1 cellular context compared by ENCODE assay signal in genomic region chr20:25057234-25058050, GRCh38.
TF ChIP-seq lines count a peak whose summit lies in the region.

No MANE protein-coding gene starts in this region.

TF ChIP-seq in HepG2, 621 proteins besides CTCF, POLR2A, EP300 and RAD21 (continued from another document and continues in another):
- TF ChIP-seq, protein P1, sequence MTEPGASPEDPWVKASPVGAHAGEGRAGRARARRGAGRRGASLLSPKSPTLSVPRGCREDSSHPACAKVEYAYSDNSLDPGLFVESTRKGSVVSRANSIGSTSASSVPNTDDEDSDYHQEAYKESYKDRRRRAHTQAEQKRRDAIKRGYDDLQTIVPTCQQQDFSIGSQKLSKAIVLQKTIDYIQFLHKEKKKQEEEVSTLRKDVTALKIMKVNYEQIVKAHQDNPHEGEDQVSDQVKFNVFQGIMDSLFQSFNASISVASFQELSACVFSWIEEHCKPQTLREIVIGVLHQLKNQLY (CRISPR knock-in tag; IDR thresholded peaks at IDR 0.05) = 0 out of 2 replicates have a peak, but pooled peaks have one; percentile 20
- TF ChIP-seq ZNF577 (CRISPR knock-in tag; IDR thresholded peaks at IDR 0.05; ENCODE audit: borderline replicate concordance, low read depth) = no peak; the same call in 1 of the 2 replicates
- TF ChIP-seq, protein P2, sequence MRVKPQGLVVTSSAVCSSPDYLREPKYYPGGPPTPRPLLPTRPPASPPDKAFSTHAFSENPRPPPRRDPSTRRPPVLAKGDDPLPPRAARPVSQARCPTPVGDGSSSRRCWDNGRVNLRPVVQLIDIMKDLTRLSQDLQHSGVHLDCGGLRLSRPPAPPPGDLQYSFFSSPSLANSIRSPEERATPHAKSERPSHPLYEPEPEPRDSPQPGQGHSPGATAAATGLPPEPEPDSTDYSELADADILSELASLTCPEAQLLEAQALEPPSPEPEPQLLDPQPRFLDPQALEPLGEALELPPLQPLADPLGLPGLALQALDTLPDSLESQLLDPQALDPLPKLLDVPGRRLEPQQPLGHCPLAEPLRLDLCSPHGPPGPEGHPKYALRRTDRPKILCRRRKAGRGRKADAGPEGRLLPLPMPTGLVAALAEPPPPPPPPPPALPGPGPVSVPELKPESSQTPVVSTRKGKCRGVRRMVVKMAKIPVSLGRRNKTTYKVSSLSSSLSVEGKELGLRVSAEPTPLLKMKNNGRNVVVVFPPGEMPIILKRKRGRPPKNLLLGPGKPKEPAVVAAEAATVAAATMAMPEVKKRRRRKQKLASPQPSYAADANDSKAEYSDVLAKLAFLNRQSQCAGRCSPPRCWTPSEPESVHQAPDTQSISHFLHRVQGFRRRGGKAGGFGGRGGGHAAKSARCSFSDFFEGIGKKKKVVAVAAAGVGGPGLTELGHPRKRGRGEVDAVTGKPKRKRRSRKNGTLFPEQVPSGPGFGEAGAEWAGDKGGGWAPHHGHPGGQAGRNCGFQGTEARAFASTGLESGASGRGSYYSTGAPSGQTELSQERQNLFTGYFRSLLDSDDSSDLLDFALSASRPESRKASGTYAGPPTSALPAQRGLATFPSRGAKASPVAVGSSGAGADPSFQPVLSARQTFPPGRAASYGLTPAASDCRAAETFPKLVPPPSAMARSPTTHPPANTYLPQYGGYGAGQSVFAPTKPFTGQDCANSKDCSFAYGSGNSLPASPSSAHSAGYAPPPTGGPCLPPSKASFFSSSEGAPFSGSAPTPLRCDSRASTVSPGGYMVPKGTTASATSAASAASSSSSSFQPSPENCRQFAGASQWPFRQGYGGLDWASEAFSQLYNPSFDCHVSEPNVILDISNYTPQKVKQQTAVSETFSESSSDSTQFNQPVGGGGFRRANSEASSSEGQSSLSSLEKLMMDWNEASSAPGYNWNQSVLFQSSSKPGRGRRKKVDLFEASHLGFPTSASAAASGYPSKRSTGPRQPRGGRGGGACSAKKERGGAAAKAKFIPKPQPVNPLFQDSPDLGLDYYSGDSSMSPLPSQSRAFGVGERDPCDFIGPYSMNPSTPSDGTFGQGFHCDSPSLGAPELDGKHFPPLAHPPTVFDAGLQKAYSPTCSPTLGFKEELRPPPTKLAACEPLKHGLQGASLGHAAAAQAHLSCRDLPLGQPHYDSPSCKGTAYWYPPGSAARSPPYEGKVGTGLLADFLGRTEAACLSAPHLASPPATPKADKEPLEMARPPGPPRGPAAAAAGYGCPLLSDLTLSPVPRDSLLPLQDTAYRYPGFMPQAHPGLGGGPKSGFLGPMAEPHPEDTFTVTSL (CRISPR knock-in tag; IDR thresholded peaks at IDR 0.05; ENCODE audit: borderline replicate concordance) = no peak
- TF ChIP-seq ZNF3 (CRISPR knock-in tag; IDR thresholded peaks at IDR 0.05) = no peak
- no peak for TF ChIP-seq GRHL1 (CRISPR knock-in tag; conservative IDR thresholded peaks at IDR 0.05)
- no peak for TF ChIP-seq ZNF557 (CRISPR knock-in tag; IDR thresholded peaks at IDR 0.05)
- TF ChIP-seq ZBTB43 (CRISPR knock-in tag; conservative IDR thresholded peaks at IDR 0.05) = peak; percentile 60; the same call in 1 of the 2 replicates
- TF ChIP-seq RELA (CRISPR knock-in tag; IDR thresholded peaks at IDR 0.05) = peak; percentile 87
- 0 out of 2 replicates have a peak, but pooled peaks have one; percentile 24 for TF ChIP-seq ESRRA (CRISPR knock-in tag; IDR thresholded peaks at IDR 0.05; ENCODE audit: low read depth)
- TF ChIP-seq, protein P3, sequence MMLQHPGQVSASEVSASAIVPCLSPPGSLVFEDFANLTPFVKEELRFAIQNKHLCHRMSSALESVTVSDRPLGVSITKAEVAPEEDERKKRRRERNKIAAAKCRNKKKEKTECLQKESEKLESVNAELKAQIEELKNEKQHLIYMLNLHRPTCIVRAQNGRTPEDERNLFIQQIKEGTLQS (CRISPR knock-in tag; IDR thresholded peaks at IDR 0.05) = no peak
- no peak for TF ChIP-seq AKNA (CRISPR knock-in tag; IDR thresholded peaks at IDR 0.05; ENCODE audit: borderline replicate concordance)
- TF ChIP-seq, protein P4, sequence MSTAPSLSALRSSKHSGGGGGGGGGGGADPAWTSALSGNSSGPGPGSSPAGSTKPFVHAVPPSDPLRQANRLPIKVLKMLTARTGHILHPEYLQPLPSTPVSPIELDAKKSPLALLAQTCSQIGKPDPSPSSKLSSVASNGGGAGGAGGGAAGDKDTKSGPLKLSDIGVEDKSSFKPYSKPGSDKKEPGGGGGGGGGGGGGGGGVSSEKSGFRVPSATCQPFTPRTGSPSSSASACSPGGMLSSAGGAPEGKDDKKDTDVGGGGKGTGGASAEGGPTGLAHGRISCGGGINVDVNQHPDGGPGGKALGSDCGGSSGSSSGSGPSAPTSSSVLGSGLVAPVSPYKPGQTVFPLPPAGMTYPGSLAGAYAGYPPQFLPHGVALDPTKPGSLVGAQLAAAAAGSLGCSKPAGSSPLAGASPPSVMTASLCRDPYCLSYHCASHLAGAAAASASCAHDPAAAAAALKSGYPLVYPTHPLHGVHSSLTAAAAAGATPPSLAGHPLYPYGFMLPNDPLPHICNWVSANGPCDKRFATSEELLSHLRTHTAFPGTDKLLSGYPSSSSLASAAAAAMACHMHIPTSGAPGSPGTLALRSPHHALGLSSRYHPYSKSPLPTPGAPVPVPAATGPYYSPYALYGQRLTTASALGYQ (CRISPR knock-in tag; IDR thresholded peaks at IDR 0.05) = peak; percentile 68; the same call in 1 of the 2 replicates
- no peak for TF ChIP-seq FOXP1 (IDR thresholded peaks at IDR 0.05)
- 0 out of 2 replicates have a peak, but pooled peaks have one; percentile 15 for TF ChIP-seq FOXP1 (CRISPR knock-in tag; IDR thresholded peaks at IDR 0.05)
- no peak for TF ChIP-seq ISX (CRISPR knock-in tag; conservative IDR thresholded peaks at IDR 0.05)
- peak; percentile 4; the same call in 1 of the 2 replicates for TF ChIP-seq ZNF768 (CRISPR knock-in tag; IDR thresholded peaks at IDR 0.05)
- TF ChIP-seq IKZF4 (CRISPR knock-in tag; IDR thresholded peaks at IDR 0.05; ENCODE audit: borderline replicate concordance, low read depth, not compliant biosample characterization) = no peak
- peak; percentile 25; the same call in 1 of the 2 replicates for TF ChIP-seq SALL2 (CRISPR knock-in tag; IDR thresholded peaks at IDR 0.05)
- TF ChIP-seq ZFP62 (CRISPR knock-in tag; IDR thresholded peaks at IDR 0.05) = no peak
- TF ChIP-seq ZNF792 (CRISPR knock-in tag; IDR thresholded peaks at IDR 0.05) = 0 out of 2 replicates have a peak, but pooled peaks have one; percentile 36
- no peak for TF ChIP-seq BRCA1 (CRISPR knock-in tag; IDR thresholded peaks at IDR 0.05)
- no peak for TF ChIP-seq CAMTA2 (CRISPR knock-in tag; IDR thresholded peaks at IDR 0.05; ENCODE audit: borderline replicate concordance)
- peak; percentile 86 for TF ChIP-seq RNF2 (conservative IDR thresholded peaks at IDR 0.05; ENCODE audit: low read depth)
- no peak for TF ChIP-seq SIX4 (CRISPR knock-in tag; IDR thresholded peaks at IDR 0.05)
- no peak for TF ChIP-seq ZNF224 (CRISPR knock-in tag; IDR thresholded peaks at IDR 0.05)
- no peak for TF ChIP-seq ATF7 (IDR thresholded peaks at IDR 0.05)
- TF ChIP-seq ATF7 (CRISPR knock-in tag; IDR thresholded peaks at IDR 0.05) = peak; percentile 73; the same call in 1 of the 2 replicates
- TF ChIP-seq ZNF138 (CRISPR knock-in tag; IDR thresholded peaks at IDR 0.05; ENCODE audit: low read depth) = peak; percentile 73; the same call in 1 of the 2 replicates
- no peak for TF ChIP-seq ZNF18 (CRISPR knock-in tag; IDR thresholded peaks at IDR 0.05; ENCODE audit: insufficient replicate concordance)
- TF ChIP-seq ZSCAN25 (CRISPR knock-in tag; IDR thresholded peaks at IDR 0.05) = no peak
- TF ChIP-seq RBM22 (optimal IDR thresholded peaks at IDR 0.05; ENCODE audit: low read length) = no peak
- TF ChIP-seq, protein P5, sequence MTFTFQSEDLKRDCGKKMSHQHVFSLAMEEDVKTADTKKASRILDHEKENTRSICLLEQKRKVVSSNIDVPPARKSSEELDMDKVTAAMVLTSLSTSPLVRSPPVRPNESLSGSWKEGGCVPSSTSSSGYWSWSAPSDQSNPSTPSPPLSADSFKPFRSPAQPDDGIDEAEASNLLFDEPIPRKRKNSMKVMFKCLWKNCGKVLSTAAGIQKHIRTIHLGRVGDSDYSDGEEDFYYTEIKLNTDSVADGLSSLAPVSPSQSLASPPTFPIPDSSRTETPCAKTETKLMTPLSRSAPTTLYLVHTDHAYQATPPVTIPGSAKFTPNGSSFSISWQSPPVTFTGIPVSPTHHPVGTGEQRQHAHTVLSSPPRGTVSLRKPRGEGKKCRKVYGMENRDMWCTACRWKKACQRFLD (CRISPR knock-in tag; IDR thresholded peaks at IDR 0.05; ENCODE audit: borderline replicate concordance) = peak; percentile 85; the same call in 1 of the 2 replicates
- no peak for TF ChIP-seq ZNF432 (CRISPR knock-in tag; IDR thresholded peaks at IDR 0.05; ENCODE audit: borderline replicate concordance)
- no peak for TF ChIP-seq ZNF713 (CRISPR knock-in tag; IDR thresholded peaks at IDR 0.05)
- no peak for TF ChIP-seq DDIT3 (CRISPR knock-in tag; IDR thresholded peaks at IDR 0.05)
- TF ChIP-seq ZNF703 (CRISPR knock-in tag; IDR thresholded peaks at IDR 0.05; ENCODE audit: borderline replicate concordance) = peak; percentile 51; the same call in 1 of the 2 replicates
- peak; percentile 72 for TF ChIP-seq TFDP2 (CRISPR knock-in tag; IDR thresholded peaks at IDR 0.05)
- TF ChIP-seq ZBTB7B (CRISPR knock-in tag; IDR thresholded peaks at IDR 0.05) = no peak
- TF ChIP-seq ZFP37 (CRISPR knock-in tag; IDR thresholded peaks at IDR 0.05; ENCODE audit: borderline replicate concordance) = no peak
- TF ChIP-seq ZFY (CRISPR knock-in tag; IDR thresholded peaks at IDR 0.05) = peak; percentile 81
